In the genomic region with DNA sequence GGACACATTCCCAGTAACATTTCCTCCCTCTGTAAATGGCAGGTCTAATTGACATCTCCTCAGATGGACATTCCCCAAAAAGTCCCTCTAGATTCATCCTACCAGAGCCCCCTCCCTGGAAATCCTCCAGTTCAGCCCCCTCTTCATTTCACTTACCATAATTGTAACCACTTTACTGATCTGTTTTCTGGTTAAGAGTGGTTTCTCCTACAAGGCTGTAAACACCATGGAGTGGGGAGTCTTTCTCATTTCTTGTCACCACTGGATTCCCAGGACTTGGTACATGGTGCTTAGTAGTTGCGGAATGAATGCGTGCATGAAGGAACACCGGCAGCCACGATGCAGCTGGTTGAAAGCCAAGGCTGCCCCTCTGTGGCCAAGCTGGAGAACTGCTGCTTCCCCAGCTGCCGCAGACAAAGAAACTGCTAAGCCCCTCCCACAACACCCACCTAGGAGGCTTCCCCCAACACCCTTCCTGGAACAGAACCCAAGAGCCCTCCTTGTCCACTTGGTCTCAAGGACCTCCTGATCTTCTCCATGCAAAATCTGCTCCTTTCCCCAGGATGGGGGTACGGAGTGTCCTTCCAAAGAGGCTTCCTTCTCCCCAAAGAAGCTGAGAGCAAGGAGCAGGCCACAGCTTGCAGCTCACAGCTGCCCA, we compare ENCODE assay signal across 7 cellular contexts. TPM values are rescaled to one million over a fixed set of nuclear protein-coding genes. Genes with fewer than 3 reads are reported as not detected.
DNase-seq lines count a peak whose midpoint lies in the region; FAIRE-seq and TF ChIP-seq lines count a peak whose summit lies in the region.

No MANE protein-coding gene starts in this region.

- peaks cover 19% of the 10 kb centered on the region for H3K4me1 Mint-ChIP-seq in activated naive CD8-positive, alpha-beta T cell treated with anti-CD3 and anti-CD28 coated beads for 36 hours

- intact Hi-C loops in cardiac septum (cut with DNase I) = loop anchor here (1.0 kb wide), 1 partner anchor 38 kb away; no protein-coding TSS in a partner anchor
- intact Hi-C loops in posterior vena cava (cut with DNase I) = loop anchor here in 1 of 2 donors (10.0 kb wide), 1 partner anchor 51 kb away; no protein-coding TSS in a partner anchor

- H3K9me3 Mint-ChIP-seq in activated naive CD8-positive, alpha-beta T cell treated with anti-CD3 and anti-CD28 coated beads for 36 hours = no peaks in the 10 kb centered on the region

- no peak overlapping the region for H3K4me3 ChIP-seq in MM.1S (ENCODE audit: low read length)

- peak; percentile 96 for FAIRE-seq in GM12891 (lab: Jason Lieb, UNC)
- peak; percentile 32 for FAIRE-seq in urothelium cell line (lab: Jason Lieb, UNC)

- DNase-seq in GM12891 (ENCODE audit: insufficient read length, low spot score) (peak; percentile 75), MM.1S (peak; percentile 58), SKM-1 (lab: John Stamatoyannopoulos, UW; ENCODE audit: unreplicated experiment) (peak; percentile 77), cardiac septum (ENCODE audit: low spot score) (peak; percentile 91), posterior vena cava (ENCODE audit: low spot score) (peak; percentile 92), urothelium cell line (ENCODE audit: low spot score) (peak; percentile 95)
- peak; percentile 80 for DNase-seq in activated naive CD8-positive, alpha-beta T cell treated with anti-CD3 and anti-CD28 coated beads for 36 hours

- H3F3A ChIP-seq in MM.1S (ENCODE audit: insufficient read depth, low read length) = no peaks in the 10 kb centered on the region

- no peak overlapping the region for H3K9ac ChIP-seq in MM.1S (ENCODE audit: low read length)

- TF ChIP-seq CTCF in MM.1S (IDR thresholded peaks at IDR 0.05; ENCODE audit: low read length) = peak; percentile 74

- H3K9me2 ChIP-seq in MM.1S (replicated peaks; ENCODE audit: insufficient read depth, low read length) = no peaks in the 10 kb centered on the region

- H3K27me3 Mint-ChIP-seq in activated naive CD8-positive, alpha-beta T cell treated with anti-CD3 and anti-CD28 coated beads for 36 hours = no peaks in the 10 kb centered on the region

- H3K4me1 ChIP-seq in MM.1S (ENCODE audit: low read length) = no peaks in the 10 kb centered on the region

- no peak for TF ChIP-seq POLR2A in GM12891 (IDR thresholded peaks at IDR 0.05; ENCODE audit: low read depth, low read length)

- no peak overlapping the region for H3K4me2 ChIP-seq in MM.1S (ENCODE audit: low read depth, low read length)

- H3K9me3 ChIP-seq in MM.1S (replicated peaks; ENCODE audit: insufficient read depth, low read length) = no peaks in the 10 kb centered on the region

- no peak overlapping the region for H3K27ac Mint-ChIP-seq in activated naive CD8-positive, alpha-beta T cell treated with anti-CD3 and anti-CD28 coated beads for 36 hours

- H4K20me1 ChIP-seq in MM.1S (ENCODE audit: insufficient read depth, low read length) = no peaks in the 10 kb centered on the region

- no peak overlapping the region for H3K4me3 Mint-ChIP-seq in activated naive CD8-positive, alpha-beta T cell treated with anti-CD3 and anti-CD28 coated beads for 36 hours

- no peak overlapping the region for H3K27ac ChIP-seq in MM.1S (ENCODE audit: low read length)

- no peaks in the 10 kb centered on the region for H3K79me2 ChIP-seq in MM.1S (ENCODE audit: low read length)

- H3K36me3 ChIP-seq in MM.1S (replicated peaks; ENCODE audit: insufficient read depth, low read length) = no peaks in the 10 kb centered on the region

- H3K36me3 Mint-ChIP-seq in activated naive CD8-positive, alpha-beta T cell treated with anti-CD3 and anti-CD28 coated beads for 36 hours = peaks cover 6% of the 10 kb centered on the region

- H2AFZ ChIP-seq in MM.1S (ENCODE audit: low read length) = no peak overlapping the region

- no peaks in the 10 kb centered on the region for H3K27me3 ChIP-seq in MM.1S (replicated peaks; ENCODE audit: insufficient read depth, low read length)

TF ChIP-seq in GM12891, 5 proteins besides CTCF, POLR2A, EP300 and RAD21:
- TF ChIP-seq POLR2AphosphoS5 (IDR thresholded peaks at IDR 0.05; ENCODE audit: low read depth, low read length) = no peak
- no peak for TF ChIP-seq TAF1 (IDR thresholded peaks at IDR 0.05; ENCODE audit: low read depth, low read length)
- TF ChIP-seq POU2F2 (IDR thresholded peaks at IDR 0.05; ENCODE audit: low read depth, low read length) = 0 out of 2 replicates have a peak, but pooled peaks have one; percentile 7
TF ChIP-seq in GM12891: peak in this region for 1.

RNA-seq across cellular contexts. Expression of a gene that starts 18.6 kb away (rescaled TPM):
- 0.08 TPM for polyA plus RNA-seq in GM12891 (2012; ENCODE audit: low read depth, missing spikeins)
- under 1 TPM; 0.14 to 0.16 TPM for total RNA-seq in activated naive CD8-positive, alpha-beta T cell treated with anti-CD3 and anti-CD28 coated beads for 36 hours
- 5.2 TPM for total RNA-seq in cardiac septum
- total RNA-seq in posterior vena cava = 10 to 100 TPM; 18.6 to 26.7 TPM

RNA-seq across cellular contexts. Expression of a gene that starts 39.4 kb away (rescaled TPM):
- polyA plus RNA-seq in GM12891 (2012; ENCODE audit: low read depth, missing spikeins) = 12.0 TPM
- 10 to 100 TPM; 11.2 to 12.3 TPM for total RNA-seq in activated naive CD8-positive, alpha-beta T cell treated with anti-CD3 and anti-CD28 coated beads for 36 hours
- total RNA-seq in cardiac septum = 16.8 TPM
- total RNA-seq in posterior vena cava = 10 to 100 TPM; 16.3 to 20.0 TPM

RNA-seq across cellular contexts. Expression of a gene that starts 51.2 kb away (rescaled TPM):
- polyA plus RNA-seq in GM12891 (2012; ENCODE audit: low read depth, missing spikeins) = 40.8 TPM
- 10 to 100 TPM; 91.1 to 91.8 TPM for total RNA-seq in activated naive CD8-positive, alpha-beta T cell treated with anti-CD3 and anti-CD28 coated beads for 36 hours
- total RNA-seq in cardiac septum = 43.9 TPM
- 10 to 100 TPM; 75.9 to 80.5 TPM for total RNA-seq in posterior vena cava
